2 cellular contexts compared by ENCODE assay signal in genomic region chr18:62944454-62944853, GRCh38.
TF ChIP-seq lines count a peak whose summit lies in the region.

No MANE protein-coding gene starts in this region.

TF ChIP-seq in HCT116, 20 proteins besides CTCF, POLR2A, EP300 and RAD21 (continued from another document):
- no peak for TF ChIP-seq ZBTB33 (IDR thresholded peaks at IDR 0.05; ENCODE audit: extremely low read depth, insufficient replicate concordance, low read length)
- no peak for TF ChIP-seq ELF1 (IDR thresholded peaks at IDR 0.05; ENCODE audit: borderline replicate concordance, low read depth)
- no peak for TF ChIP-seq CBX3 (IDR thresholded peaks at IDR 0.05; ENCODE audit: low read depth)
- TF ChIP-seq YY1 (IDR thresholded peaks at IDR 0.05; ENCODE audit: extremely low read depth, insufficient replicate concordance, low read depth, low read length), result no peak
- TF ChIP-seq SIN3A (IDR thresholded peaks at IDR 0.05; ENCODE audit: low read depth), result no peak
- no peak for TF ChIP-seq ZNF274 (IDR thresholded peaks at IDR 0.05; ENCODE audit: low read depth, low read length)
- TF ChIP-seq, protein P1, sequence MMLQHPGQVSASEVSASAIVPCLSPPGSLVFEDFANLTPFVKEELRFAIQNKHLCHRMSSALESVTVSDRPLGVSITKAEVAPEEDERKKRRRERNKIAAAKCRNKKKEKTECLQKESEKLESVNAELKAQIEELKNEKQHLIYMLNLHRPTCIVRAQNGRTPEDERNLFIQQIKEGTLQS (IDR thresholded peaks at IDR 0.05), result no peak
- TF ChIP-seq MAX (IDR thresholded peaks at IDR 0.05), result no peak
- no peak for TF ChIP-seq EZH2phosphoT487 (IDR thresholded peaks at IDR 0.05; ENCODE audit: borderline replicate concordance)
- TF ChIP-seq CEBPB (IDR thresholded peaks at IDR 0.05; ENCODE audit: low read depth), result no peak
- TF ChIP-seq ZFX (IDR thresholded peaks at IDR 0.05), result no peak
- TF ChIP-seq POLR2AphosphoS5 (IDR thresholded peaks at IDR 0.05; ENCODE audit: low read depth, low read length), result no peak
TF ChIP-seq in HCT116: peak in this region for 0.

TF ChIP-seq in SK-N-SH treated with all-trans-retinoic acid at 6 μM for 48 hours, 23 proteins besides CTCF, POLR2A, EP300 and RAD21:
- TF ChIP-seq TSHZ2 (CRISPR knock-in tag; IDR thresholded peaks at IDR 0.05), result no peak
- TF ChIP-seq ISL1 (CRISPR knock-in tag; IDR thresholded peaks at IDR 0.05), result peak; percentile 65; the same call in 1 of the 2 replicates
- TF ChIP-seq CREB5 (CRISPR knock-in tag; IDR thresholded peaks at IDR 0.05; ENCODE audit: low read depth), result no peak
